Comparison of ENCODE assay signal across 8 cellular contexts in the genomic region with DNA sequence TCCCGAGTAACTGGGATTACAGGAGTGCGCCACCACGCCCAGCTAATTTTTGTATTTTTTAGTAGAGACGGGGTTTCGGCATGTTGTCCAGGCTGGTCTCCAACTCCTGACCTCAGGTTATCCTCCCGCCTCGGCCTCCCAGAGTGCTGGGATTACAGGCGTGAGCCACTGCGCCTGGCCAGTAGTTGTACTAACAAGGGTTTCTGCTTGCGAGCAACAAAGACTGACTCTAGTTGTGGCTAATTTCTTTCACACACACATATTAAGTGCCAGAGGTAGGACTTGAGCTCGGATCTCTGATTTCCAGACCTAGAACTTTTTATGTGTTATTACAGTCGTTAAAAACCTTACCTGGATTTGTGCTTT. TPM values are rescaled to one million over a fixed set of nuclear protein-coding genes. Genes with fewer than 3 reads are reported as not detected.
A peak's percentile ranks its signal among the peaks of the same experiment; 100 is the strongest.
DNase-seq lines count a peak whose midpoint lies in the region; ATAC-seq, FAIRE-seq and TF ChIP-seq lines count a peak whose summit lies in the region.

No MANE protein-coding gene starts in this region.

- peak overlapping the region; percentile 98 for H3K4me3 Mint-ChIP-seq in central memory CD8-positive, alpha-beta T cell

- WGBS in A549 (ENCODE audit: missing lambda C conversion rate): 20% methylated on average over 12 of the region's 12 CpGs
- 29% methylated on average over 12 of the region's 12 CpGs for WGBS in HUES64

- no peak for TF ChIP-seq POLR2A in A549 (IDR thresholded peaks at IDR 0.05; ENCODE audit: low read length)

- no peak for TF ChIP-seq CTCF in A549 (IDR thresholded peaks at IDR 0.05)

- peak overlapping the region; percentile 86 for H3K4me2 ChIP-seq in A549

- no peaks in the 10 kb centered on the region for H3K9me3 ChIP-seq in A549
- no peaks in the 10 kb centered on the region for H3K9me3 ChIP-seq in HUES64 (ENCODE audit: insufficient read depth, low read depth, low read length)
- H3K9me3 ChIP-seq in mononuclear cell (ENCODE audit: low read depth, low read length): no peaks in the 10 kb centered on the region

- no peaks in the 10 kb centered on the region for H3K27me3 ChIP-seq in HUES64 (ENCODE audit: insufficient read depth, low read length)
- H3K27me3 ChIP-seq in mononuclear cell (ENCODE audit: insufficient read depth, low read length): no peaks in the 10 kb centered on the region

- H3K4me3 ChIP-seq in A549 (peak overlapping the region; percentile 95), HUES64 (ENCODE audit: low read length) (peak overlapping the region; percentile 99), mononuclear cell (ENCODE audit: low read length) (peak overlapping the region; percentile 73)

- DNase-seq in A549 (ENCODE audit: low read depth in 1 of 2, low spot score in 1 of 2) (no peak), NCI-H774 (lab: John Stamatoyannopoulos, UW) (no peak), mucosa of gallbladder (ENCODE audit: low spot score) (no peak)
- DNase-seq in central memory CD8-positive, alpha-beta T cell (ENCODE audit: low spot score in 2 of 2): no peak

- H3K4me1 ChIP-seq in A549 (peaks cover 17% of the 10 kb centered on the region; the same call in 2 of the 3 replicates), HUES64 (ENCODE audit: insufficient read depth, low read length) (peaks cover 20% of the 10 kb centered on the region), mononuclear cell (ENCODE audit: insufficient read depth, low read length) (peaks cover 15% of the 10 kb centered on the region)

- no peak for TF ChIP-seq EP300 in A549 (IDR thresholded peaks at IDR 0.05)

- CTCF ChIA-PET in A549 (lab: Yijun Ruan, JAX): interaction anchor here (1.0 to 1.5 kb wide), 2 partner anchors 19 to 172 kb away, joined by 3 read pairs; no protein-coding TSS in a partner anchor

- no peaks in the 10 kb centered on the region for H3K9me3 Mint-ChIP-seq in central memory CD8-positive, alpha-beta T cell

- POLR2A ChIA-PET in A549 (lab: Yijun Ruan, JAX): interaction anchor here (0.6 to 1.7 kb wide), 7 partner anchors 10 to 430 kb away, joined by 3 to 15 read pairs (median 5); a partner anchor contains a TSS

- peaks cover 4% of the 10 kb centered on the region for H3K36me3 Mint-ChIP-seq in central memory CD8-positive, alpha-beta T cell (ENCODE audit: insufficient read depth)

- H3K27me3 Mint-ChIP-seq in central memory CD8-positive, alpha-beta T cell: no peaks in the 10 kb centered on the region

- peak overlapping the region; percentile 92 for H3K27ac Mint-ChIP-seq in central memory CD8-positive, alpha-beta T cell (ENCODE audit: low read depth)

- peak overlapping the region; percentile 63 for H3K9ac ChIP-seq in HUES64 (ENCODE audit: low read depth, low read length)

- ATAC-seq in A549: peak; percentile 16 to 37; a peak in 3 of 6 replicates
- ATAC-seq in central memory CD8-positive, alpha-beta T cell (replicated peaks; ENCODE audit: extremely low read depth, poor library complexity, severe bottlenecking): no peak
- no peak for ATAC-seq in GM21423 (IDR thresholded peaks at IDR 0.05; ENCODE audit: unreplicated experiment)
- no peak for ATAC-seq in GM21786 (IDR thresholded peaks at IDR 0.05; ENCODE audit: unreplicated experiment)

- no peak for FAIRE-seq in A549 (lab: Jason Lieb, UNC)

- peaks cover 31% of the 10 kb centered on the region for H3K4me1 Mint-ChIP-seq in central memory CD8-positive, alpha-beta T cell

- peaks cover 17% of the 10 kb centered on the region for H3K36me3 ChIP-seq in HUES64 (ENCODE audit: insufficient read depth, low read length)

- peak overlapping the region; percentile 74 to 92 for H3K27ac ChIP-seq in A549
- H3K27ac ChIP-seq in HUES64 (ENCODE audit: low read depth, low read length): peak overlapping the region; percentile 38; the same call in 1 of the 2 replicates

- TF ChIP-seq RAD21 in A549 (conservative IDR thresholded peaks at IDR 0.05 in 1 of 2, IDR thresholded peaks at IDR 0.05 in 1 of 2): no peak

TF ChIP-seq in A549, 52 proteins besides CTCF, POLR2A, EP300 and RAD21:
- TF ChIP-seq HOXB13 (CRISPR knock-in tag; IDR thresholded peaks at IDR 0.05; ENCODE audit: low read depth) (no peak), JUNB (IDR thresholded peaks at IDR 0.05) (no peak), MYC (IDR thresholded peaks at IDR 0.05; ENCODE audit: borderline replicate concordance, low read length) (no peak), RNF2 (IDR thresholded peaks at IDR 0.05; ENCODE audit: borderline replicate concordance, low read depth) (no peak), FOSB (CRISPR knock-in tag; IDR thresholded peaks at IDR 0.05) (no peak), MAZ (IDR thresholded peaks at IDR 0.05; ENCODE audit: borderline replicate concordance, low read depth, low read length) (no peak), FOSL2 (IDR thresholded peaks at IDR 0.05) (no peak), FOSL2 (CRISPR knock-in tag; IDR thresholded peaks at IDR 0.05) (no peak), POLR2AphosphoS2 (conservative IDR thresholded peaks at IDR 0.05; ENCODE audit: low read length) (no peak), TFCP2L1 (CRISPR knock-in tag; IDR thresholded peaks at IDR 0.05) (no peak), KDM1A (IDR thresholded peaks at IDR 0.05; ENCODE audit: low read depth) (no peak), CHD2 (IDR thresholded peaks at IDR 0.05; ENCODE audit: low read length, partially characterized antibody) (no peak), PHF8 (IDR thresholded peaks at IDR 0.05; ENCODE audit: borderline replicate concordance, low read depth) (no peak), CHD4 (IDR thresholded peaks at IDR 0.05; ENCODE audit: borderline replicate concordance) (no peak), KDM5A (IDR thresholded peaks at IDR 0.05) (no peak)
- TF ChIP-seq, protein P1, sequence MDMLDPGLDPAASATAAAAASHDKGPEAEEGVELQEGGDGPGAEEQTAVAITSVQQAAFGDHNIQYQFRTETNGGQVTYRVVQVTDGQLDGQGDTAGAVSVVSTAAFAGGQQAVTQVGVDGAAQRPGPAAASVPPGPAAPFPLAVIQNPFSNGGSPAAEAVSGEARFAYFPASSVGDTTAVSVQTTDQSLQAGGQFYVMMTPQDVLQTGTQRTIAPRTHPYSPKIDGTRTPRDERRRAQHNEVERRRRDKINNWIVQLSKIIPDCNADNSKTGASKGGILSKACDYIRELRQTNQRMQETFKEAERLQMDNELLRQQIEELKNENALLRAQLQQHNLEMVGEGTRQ (IDR thresholded peaks at IDR 0.05): no peak
- TF ChIP-seq, protein P2, sequence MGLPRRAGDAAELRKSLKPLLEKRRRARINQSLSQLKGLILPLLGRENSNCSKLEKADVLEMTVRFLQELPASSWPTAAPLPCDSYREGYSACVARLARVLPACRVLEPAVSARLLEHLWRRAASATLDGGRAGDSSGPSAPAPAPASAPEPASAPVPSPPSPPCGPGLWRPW (IDR thresholded peaks at IDR 0.05): no peak
- TF ChIP-seq, protein P3, sequence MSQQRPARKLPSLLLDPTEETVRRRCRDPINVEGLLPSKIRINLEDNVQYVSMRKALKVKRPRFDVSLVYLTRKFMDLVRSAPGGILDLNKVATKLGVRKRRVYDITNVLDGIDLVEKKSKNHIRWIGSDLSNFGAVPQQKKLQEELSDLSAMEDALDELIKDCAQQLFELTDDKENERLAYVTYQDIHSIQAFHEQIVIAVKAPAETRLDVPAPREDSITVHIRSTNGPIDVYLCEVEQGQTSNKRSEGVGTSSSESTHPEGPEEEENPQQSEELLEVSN (IDR thresholded peaks at IDR 0.05; ENCODE audit: borderline replicate concordance, low read depth): no peak
- TF ChIP-seq, protein P4, sequence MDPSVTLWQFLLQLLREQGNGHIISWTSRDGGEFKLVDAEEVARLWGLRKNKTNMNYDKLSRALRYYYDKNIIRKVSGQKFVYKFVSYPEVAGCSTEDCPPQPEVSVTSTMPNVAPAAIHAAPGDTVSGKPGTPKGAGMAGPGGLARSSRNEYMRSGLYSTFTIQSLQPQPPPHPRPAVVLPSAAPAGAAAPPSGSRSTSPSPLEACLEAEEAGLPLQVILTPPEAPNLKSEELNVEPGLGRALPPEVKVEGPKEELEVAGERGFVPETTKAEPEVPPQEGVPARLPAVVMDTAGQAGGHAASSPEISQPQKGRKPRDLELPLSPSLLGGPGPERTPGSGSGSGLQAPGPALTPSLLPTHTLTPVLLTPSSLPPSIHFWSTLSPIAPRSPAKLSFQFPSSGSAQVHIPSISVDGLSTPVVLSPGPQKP (IDR thresholded peaks at IDR 0.05; ENCODE audit: low read depth, low read length): no peak
TF ChIP-seq in A549: peak in this region for 0.

RNA-seq across cellular contexts. Expression of a gene that starts 0.6 kb away (rescaled TPM):
- polyA plus RNA-seq in A549 (2011; rRNA removed) (13.2 and 16.3 TPM in 2 replicates), A549 (2017; fragmentation: RNase III; extraction: RNeasy Plus Mini Kit Qiagen cat#74134 plus additional on column Dnase treatment) (12.9 to 13.7 TPM (median 12.9 TPM) in 3 replicates)
- polyA plus RNA-seq in A549 (2012; cell fraction: cytosol; rRNA removed): 3.5 and 3.6 TPM in 2 replicates
- polyA plus RNA-seq in A549 (2012; cell fraction: nucleus; rRNA removed): 2.7 and 5.4 TPM in 2 replicates
- 9.3 and 9.9 TPM in 2 replicates for polyA minus RNA-seq in A549 (2011; rRNA and poly(A)+ RNA removed)
- 39.1 TPM for polyA plus RNA-seq in HUES64 (2013, experiment 1 of 2)
- 38.2 TPM for polyA plus RNA-seq in HUES64 (2013, experiment 2 of 2)
- total RNA-seq in mononuclear cell (7.9 TPM), mucosa of gallbladder (44.9 TPM)

Comparison
In these comparisons a context has a peak if more than half of its experiments do, and no peak if none do; other contexts are left out.
1. ATAC-seq: peak in A549 (2 of 2); none in central memory CD8-positive, alpha-beta T cell (single experiment), GM21423 (single experiment) and GM21786 (single experiment).
2. Peak in every context shown above with its lines, with median percentiles within 50 percentile points of each other: H3K4me3 ChIP-seq.